Comparison of ENCODE assay signal across 16 cellular contexts in the genomic region with DNA sequence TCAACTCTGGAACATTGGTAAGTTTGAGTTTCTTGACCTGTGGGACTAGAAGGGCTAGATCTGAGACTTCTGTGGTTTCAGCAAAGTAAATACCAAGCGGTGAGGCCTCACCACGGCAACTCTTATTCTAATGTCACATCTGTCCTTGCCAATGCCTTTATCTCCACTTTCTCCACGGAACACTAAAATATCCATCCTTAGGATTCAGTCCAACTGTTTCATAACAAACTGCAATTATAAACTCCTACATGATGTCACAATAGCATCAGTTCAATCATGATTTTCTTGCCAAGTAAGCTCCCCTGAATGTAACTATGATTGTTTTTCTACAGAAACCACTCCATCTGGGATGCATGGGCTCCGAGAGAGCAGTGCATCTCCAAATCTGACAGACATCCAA.
"Had no signal": no experiment of that assay in that cellular context is flagged by ENCODE, and none has a peak within 500 bp of the region (broad histone marks: within the 10 kb centered on the region; RNA-seq: fewer than 3 reads in every experiment).

No MANE protein-coding gene starts in this region.

- H3K4me3 ChIP-seq: dorsolateral prefrontal cortex, lower lobe of right lung, neural progenitor cell, suprapubic skin had no signal

- H3K9me3 ChIP-seq: lower lobe of right lung, suprapubic skin had no signal

- H3K27ac ChIP-seq: lower lobe of right lung, neural progenitor cell, suprapubic skin, VCaP had no signal

- DNase-seq: activated CD4-positive, alpha-beta memory T cell treated with anti-CD3 and anti-CD28 coated beads, Interleukin-2, amount 10 ng/mL, durations not matched to agents 7 days and 5 days; activated CD4-positive, alpha-beta T cell treated with anti-CD3 and anti-CD28 coated beads for 36 hours; activated gamma-delta T cell treated with Interleukin-2 at 50 U/mL for 16 hours; activated naive CD8-positive, alpha-beta T cell treated with anti-CD3 and anti-CD28 coated beads for 36 hours; activated T-cell treated with anti-CD3 and anti-CD28 coated beads, Interleukin-2, amount 50 U/mL, for 48 hours; dorsolateral prefrontal cortex; hippocampal formation; lower lobe of right lung; right cardiac atrium; stimulated activated naive CD4-positive, alpha-beta T cell; T-helper 9 cell had no signal

- H3K27me3 ChIP-seq: dorsolateral prefrontal cortex, neural progenitor cell, suprapubic skin had no signal

- H3K4me1 ChIP-seq: lower lobe of right lung, suprapubic skin had no signal

- H3K36me3 ChIP-seq: lower lobe of right lung, neural progenitor cell, suprapubic skin had no signal

- FAIRE-seq: endometrium had no signal

- ATAC-seq: activated CD4-positive, alpha-beta T cell treated with anti-CD3 and anti-CD28 coated beads for 36 hours; esophagus mucosa; lower lobe of right lung; right cardiac atrium had no signal
